In the genomic region with DNA sequence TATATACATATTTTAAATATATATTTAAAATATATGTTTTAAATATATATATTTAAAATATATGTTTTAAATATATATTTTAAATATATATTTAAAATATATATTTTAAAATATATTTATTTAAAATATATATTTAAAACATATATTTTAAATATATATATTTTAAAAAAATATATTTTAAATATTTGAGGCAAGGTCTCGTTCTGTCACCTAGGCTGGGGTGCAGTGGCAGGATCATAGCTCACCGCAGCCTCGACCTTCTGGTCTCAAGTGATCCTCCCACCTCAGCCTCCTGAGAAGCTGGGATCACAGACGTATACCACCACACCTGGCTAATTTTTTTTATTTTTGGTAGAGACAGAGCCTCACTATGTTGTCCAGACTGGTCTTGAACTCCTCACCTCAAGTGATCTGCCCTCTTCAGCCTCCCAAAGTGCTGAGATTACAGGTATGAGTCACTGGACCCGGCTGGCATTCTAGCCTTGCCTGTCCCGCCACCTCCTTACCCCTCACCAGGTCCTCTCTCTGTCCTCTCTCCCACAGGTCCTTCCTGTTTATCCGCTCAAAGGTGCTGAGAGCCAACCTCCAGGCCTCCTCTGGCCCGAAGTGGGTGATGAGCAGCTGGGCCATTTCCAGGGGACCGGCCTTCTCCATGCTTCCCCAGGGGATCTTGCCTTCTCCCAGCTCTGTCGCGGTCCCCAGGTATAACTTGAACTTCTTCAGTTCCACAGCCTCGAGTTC, we compare ENCODE assay signal across 1 cellular context.
TF ChIP-seq lines count a peak whose summit lies in the region.

No MANE protein-coding gene starts in this region.

TF ChIP-seq in H1, 55 proteins besides CTCF, POLR2A, EP300 and RAD21:
- TF ChIP-seq ZNF274 (IDR thresholded peaks at IDR 0.05; ENCODE audit: borderline replicate concordance, extremely low read depth, low read length) (no peak), YY1 (IDR thresholded peaks at IDR 0.05; ENCODE audit: low read depth, low read length) (no peak), KDM4A (IDR thresholded peaks at IDR 0.05; ENCODE audit: low read depth, low read length, severe bottlenecking) (no peak), RFX5 (IDR thresholded peaks at IDR 0.05; ENCODE audit: borderline replicate concordance, low read depth, low read length) (no peak), NRF1 (IDR thresholded peaks at IDR 0.05; ENCODE audit: low read depth, low read length) (no peak), CHD2 (IDR thresholded peaks at IDR 0.05; ENCODE audit: low read length) (no peak), E2F6 (IDR thresholded peaks at IDR 0.05) (no peak), ASH2L (IDR thresholded peaks at IDR 0.05; ENCODE audit: low read length) (no peak), CTBP2 (IDR thresholded peaks at IDR 0.05; ENCODE audit: borderline replicate concordance, insufficient read depth, insufficient read length, low read length) (no peak), POU5F1 (IDR thresholded peaks at IDR 0.05; ENCODE audit: low read depth, low read length) (no peak), EZH2 (IDR thresholded peaks at IDR 0.05; ENCODE audit: low read depth, low read length, severe bottlenecking) (no peak), RNF2 (IDR thresholded peaks at IDR 0.05; ENCODE audit: borderline replicate concordance, low read depth, low read length, missing control alignments, poor library complexity, severe bottlenecking) (no peak), RXRA (IDR thresholded peaks at IDR 0.05; ENCODE audit: insufficient read depth, low read depth, low read length) (no peak), CREB1 (IDR thresholded peaks at IDR 0.05) (no peak), SAP30 (IDR thresholded peaks at IDR 0.05; ENCODE audit: insufficient read depth, insufficient replicate concordance, low read length) (no peak), PHF8 (conservative IDR thresholded peaks at IDR 0.05; ENCODE audit: low read depth, low read length) (no peak)
- TF ChIP-seq, protein P1, sequence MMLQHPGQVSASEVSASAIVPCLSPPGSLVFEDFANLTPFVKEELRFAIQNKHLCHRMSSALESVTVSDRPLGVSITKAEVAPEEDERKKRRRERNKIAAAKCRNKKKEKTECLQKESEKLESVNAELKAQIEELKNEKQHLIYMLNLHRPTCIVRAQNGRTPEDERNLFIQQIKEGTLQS (IDR thresholded peaks at IDR 0.05; ENCODE audit: insufficient read depth, low read depth, low read length): no peak
